In the genomic region with DNA sequence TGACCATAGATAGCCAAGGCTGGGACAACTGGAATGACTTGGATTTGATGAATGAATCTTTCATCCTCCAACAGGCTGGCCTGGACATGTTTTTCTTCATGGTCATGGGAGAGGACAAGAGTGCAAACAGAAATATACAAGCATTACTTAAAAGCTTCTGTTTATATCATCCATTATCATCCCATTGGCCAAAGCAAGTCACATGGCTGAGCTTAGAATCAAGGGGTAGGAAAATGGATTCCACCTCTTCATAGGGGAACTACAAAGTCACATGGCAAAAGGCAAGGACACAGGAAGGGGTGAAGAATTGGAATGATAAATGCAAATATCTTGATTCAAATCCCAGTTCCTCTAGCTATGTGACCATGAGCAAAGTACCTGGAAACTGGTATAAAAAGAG, we compare ENCODE assay signal across 11 cellular contexts.
"Had no signal": no experiment of that assay in that cellular context is flagged by ENCODE, and none has a peak within 500 bp of the region (broad histone marks: within the 10 kb centered on the region; RNA-seq: fewer than 3 reads in every experiment).

No MANE protein-coding gene starts in this region.

- H2AFZ ChIP-seq: GM23248, GM23338 had no signal

- H3K4me1 ChIP-seq: HAP-1 had no signal

- H3K9me3 Mint-ChIP-seq: GM23338 had no signal

- H3K27ac ChIP-seq: GM23248 had no signal

- H3K4me2 ChIP-seq: GM23338 had no signal

- H3K4me3 ChIP-seq: GM23248, GM23338, HAP-1 had no signal

- DNase-seq: GM23248, GOT3, H7, H9, HCEC 1CT, HFFc6 had no signal

- H3K9ac ChIP-seq: GM23248 had no signal

- H3K4me3 Mint-ChIP-seq: GM23338, H9, HFFc6 had no signal

- H3K36me3 ChIP-seq: HAP-1 had no signal

- H3K27ac Mint-ChIP-seq: GM23338, H9, HFFc6 had no signal

- FAIRE-seq: H1, H54 had no signal

- H3K9me3 ChIP-seq: HAP-1 had no signal

- ATAC-seq: GM23338, HCT116 had no signal
